ENCODE assay signal across 8 cellular contexts in the genomic region with DNA sequence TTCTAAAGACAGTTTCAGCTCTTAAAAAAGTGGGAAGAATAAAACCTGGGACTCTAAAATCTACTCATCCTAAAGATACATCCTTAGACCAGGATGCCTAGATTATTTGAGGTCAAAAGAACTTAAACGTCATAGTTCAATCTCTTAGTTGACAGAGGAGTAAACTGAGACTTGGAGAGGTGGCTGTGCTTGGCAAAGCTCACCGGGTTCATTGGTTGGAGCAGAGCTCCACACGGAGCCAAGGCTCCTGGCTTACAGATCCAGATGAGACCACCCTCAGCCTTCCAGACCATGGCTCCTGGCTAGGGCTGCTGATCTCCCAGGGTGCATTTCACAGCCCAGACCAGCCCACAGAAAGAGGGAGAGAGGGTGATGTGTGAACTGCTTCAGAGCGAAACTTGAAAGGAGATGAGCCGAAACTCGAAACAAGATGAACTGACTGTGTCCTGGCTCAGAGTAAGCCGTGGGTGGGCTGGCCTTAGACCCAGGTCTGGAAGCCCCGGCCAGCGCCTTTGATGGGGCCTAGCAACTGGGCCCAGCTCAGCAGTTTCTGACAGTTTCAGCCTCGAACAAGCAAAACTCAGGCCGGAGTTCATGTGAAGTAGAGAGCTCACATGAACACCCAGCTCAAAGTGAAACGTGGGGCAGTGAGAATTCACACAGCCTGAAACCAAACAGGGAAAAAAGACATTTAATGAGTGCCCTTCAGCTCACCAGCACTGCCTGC.
A peak's percentile ranks its signal among the peaks of the same experiment; 100 is the strongest.
DNase-seq lines count a peak whose midpoint lies in the region; ATAC-seq and TF ChIP-seq lines count a peak whose summit lies in the region.
"Had no signal": no experiment of that assay in that cellular context is flagged by ENCODE, and none has a peak within 500 bp of the region (broad histone marks: within the 10 kb centered on the region; RNA-seq: fewer than 3 reads in every experiment).

No MANE protein-coding gene starts in this region.

- no peak for TF ChIP-seq CTCF in GM20000 (IDR thresholded peaks at IDR 0.05; ENCODE audit: extremely low read depth, missing control alignments)

- ATAC-seq in GM21737 (IDR thresholded peaks at IDR 0.05; ENCODE audit: unreplicated experiment): no peak
- ATAC-seq: left cardiac atrium had no signal

- peak; percentile 24 for DNase-seq in GM20000 (ENCODE audit: low spot score)
- peak; percentile 69 to 79 for DNase-seq in activated CD4-positive, alpha-beta T cell treated with anti-CD3 and anti-CD28 coated beads, Interleukin-2, amount 50 U/mL, for 48 hours
- peak; percentile 14 for DNase-seq in central memory CD4-positive, alpha-beta T cell
- peak; percentile 46 to 73 for DNase-seq in stimulated activated CD8-positive, alpha-beta memory T cell treated with anti-CD3 and anti-CD28 coated beads, Interleukin-7, amount 100 ng/mL, for 48 hours (ENCODE audit: extremely low read depth in 1 of 2, low read depth in 1 of 2)
- no peak for DNase-seq in NCI-H510A (lab: John Stamatoyannopoulos, UW)
- DNase-seq in hepatic stellate cell (ENCODE audit: low spot score): no peak
- DNase-seq: left cardiac atrium had no signal

Comparison
In these comparisons a context has a peak if more than half of its experiments do, and no peak if none do; other contexts are left out.
1. DNase-seq: peak in GM20000 (single experiment), activated CD4-positive, alpha-beta T cell treated with anti-CD3 and anti-CD28 coated beads, Interleukin-2, amount 50 U/mL, for 48 hours (2 of 2), central memory CD4-positive, alpha-beta T cell (single experiment) and stimulated activated CD8-positive, alpha-beta memory T cell treated with anti-CD3 and anti-CD28 coated beads, Interleukin-7, amount 100 ng/mL, for 48 hours (2 of 2); none in NCI-H510A (single experiment) and hepatic stellate cell (single experiment).